ENCODE assay signal across 20 cellular contexts in genomic region chr6:73951186-73951585, GRCh38.
DNase-seq lines count a peak whose midpoint lies in the region; ATAC-seq and TF ChIP-seq lines count a peak whose summit lies in the region.
"Had no signal": no experiment of that assay in that cellular context is flagged by ENCODE, and none has a peak within 500 bp of the region (broad histone marks: within the 10 kb centered on the region; RNA-seq: fewer than 3 reads in every experiment).

No MANE protein-coding gene starts in this region.

- no peaks in the 10 kb centered on the region for H3K4me1 Mint-ChIP-seq in progenitor cell of endocrine pancreas (ENCODE audit: low read depth)
- peaks cover 0 to 4% of the 10 kb centered on the region in 2 donors for H3K4me1 Mint-ChIP-seq in natural killer cell treated with Interleukin-12 subunit alpha and Interleukin-12 subunit beta and Interleukin-15 and Interleukin-18, amount 100 ng/mL, for 72 hours (ENCODE audit: low read depth in 2 of 2)
- H3K4me1 Mint-ChIP-seq: IgD-negative memory B cell had no signal

- no peaks in the 10 kb centered on the region for H3K36me3 ChIP-seq in adipocyte (ENCODE audit: control insufficient read depth, insufficient read depth, low read length, severe bottlenecking)
- H3K36me3 ChIP-seq: BE2C, MG63 had no signal

- no peaks in the 10 kb centered on the region for H3K36me3 Mint-ChIP-seq in progenitor cell of endocrine pancreas (ENCODE audit: insufficient read depth)
- no peaks in the 10 kb centered on the region for H3K36me3 Mint-ChIP-seq in natural killer cell treated with Interleukin-12 subunit alpha and Interleukin-12 subunit beta and Interleukin-15 and Interleukin-18, amount 100 ng/mL, for 72 hours
- H3K36me3 Mint-ChIP-seq: IgD-negative memory B cell had no signal

- DNase-seq in Right ventricle myocardium superior (no peak), right cardiac atrium (no peak), adipocyte (ENCODE audit: low read depth) (peak; percentile 52), fibroblast of pulmonary artery (ENCODE audit: low read depth) (peak; percentile 40), stromal cell of bone marrow (ENCODE audit: low read depth) (peak; percentile 65), GM19240 (ENCODE audit: insufficient read length, low spot score) (no peak), progenitor cell of endocrine pancreas (ENCODE audit: low spot score, unreplicated experiment) (no peak)
- no peak for DNase-seq in natural killer cell treated with Interleukin-12 subunit alpha and Interleukin-12 subunit beta and Interleukin-15 and Interleukin-18, amount 100 ng/mL, for 72 hours (ENCODE audit: low spot score)
- DNase-seq: BE2C, DMS53, GDM1, MG63, NCI-H1417, NCI-H1694 treated with DMSO at 0.1 percent for 48 hours, NCI-H2081 treated with DMSO at 0.1 percent for 48 hours, NCI-H2171 treated with DMSO at 0.1 percent for 48 hours, NCI-H446, NCI-H526, RPMI8226 had no signal

- H3K9me3 Mint-ChIP-seq in progenitor cell of endocrine pancreas (ENCODE audit: low read depth): no peaks in the 10 kb centered on the region
- H3K9me3 Mint-ChIP-seq in natural killer cell treated with Interleukin-12 subunit alpha and Interleukin-12 subunit beta and Interleukin-15 and Interleukin-18, amount 100 ng/mL, for 72 hours: peaks cover 22% of the 10 kb centered on the region

- TF ChIP-seq CTCF in fibroblast of pulmonary artery (IDR thresholded peaks at IDR 0.05; ENCODE audit: low read length, missing control alignments) (no peak), progenitor cell of endocrine pancreas (IDR thresholded peaks at IDR 0.05; ENCODE audit: unreplicated experiment) (no peak)

- H3K27ac Mint-ChIP-seq in progenitor cell of endocrine pancreas: no peak overlapping the region
- no peak overlapping the region for H3K27ac Mint-ChIP-seq in natural killer cell treated with Interleukin-12 subunit alpha and Interleukin-12 subunit beta and Interleukin-15 and Interleukin-18, amount 100 ng/mL, for 72 hours
- H3K27ac Mint-ChIP-seq: IgD-negative memory B cell had no signal

- H3K4me1 ChIP-seq in right cardiac atrium (ENCODE audit: control insufficient read depth, insufficient read depth, low read length) (no peaks in the 10 kb centered on the region), adipocyte (ENCODE audit: control insufficient read depth, insufficient read depth, low read length) (peaks cover 12% of the 10 kb centered on the region)
- H3K4me1 ChIP-seq: BE2C had no signal

- H3K9ac ChIP-seq in adipocyte (ENCODE audit: low read length): no peak overlapping the region

- H3K27me3 ChIP-seq in right cardiac atrium (ENCODE audit: control insufficient read depth, insufficient read depth): no peaks in the 10 kb centered on the region
- H3K27me3 ChIP-seq in adipocyte (replicated peaks; ENCODE audit: control insufficient read depth, insufficient read depth, low read length): no peaks in the 10 kb centered on the region
- H3K27me3 ChIP-seq: BE2C, MG63 had no signal

- intact Hi-C loops in Right ventricle myocardium superior (cut with DNase I) (no loop called here), right cardiac atrium (cut with DNase I) (no loop called here)

- no peak overlapping the region for H3K4me3 Mint-ChIP-seq in progenitor cell of endocrine pancreas (ENCODE audit: low read depth)
- no peak overlapping the region for H3K4me3 Mint-ChIP-seq in natural killer cell treated with Interleukin-12 subunit alpha and Interleukin-12 subunit beta and Interleukin-15 and Interleukin-18, amount 100 ng/mL, for 72 hours
- H3K4me3 Mint-ChIP-seq: IgD-negative memory B cell had no signal

- H3K27me3 Mint-ChIP-seq in progenitor cell of endocrine pancreas: no peaks in the 10 kb centered on the region
- H3K27me3 Mint-ChIP-seq in natural killer cell treated with Interleukin-12 subunit alpha and Interleukin-12 subunit beta and Interleukin-15 and Interleukin-18, amount 100 ng/mL, for 72 hours: peaks cover 0 to 7% of the 10 kb centered on the region in 2 donors
- H3K27me3 Mint-ChIP-seq: IgD-negative memory B cell had no signal

- H3K4me3 ChIP-seq in right cardiac atrium (ENCODE audit: low read length): no peak overlapping the region
- H3K4me3 ChIP-seq in adipocyte (ENCODE audit: low read length): no peak overlapping the region
- no peak overlapping the region for H3K4me3 ChIP-seq in fibroblast of pulmonary artery (replicated peaks; ENCODE audit: low read depth, low read length)
- H3K4me3 ChIP-seq: MG63 had no signal

- peak; percentile 66 for ATAC-seq in Right ventricle myocardium superior (ENCODE audit: poor library complexity)
- no peak for ATAC-seq in right cardiac atrium
- no peak for ATAC-seq in natural killer cell treated with Interleukin-12 subunit alpha and Interleukin-12 subunit beta and Interleukin-15 and Interleukin-18, amount 100 ng/mL, for 72 hours

- H3K9me3 ChIP-seq in right cardiac atrium (ENCODE audit: control insufficient read depth, low read length): no peaks in the 10 kb centered on the region
- peaks cover 4% of the 10 kb centered on the region for H3K9me3 ChIP-seq in adipocyte (ENCODE audit: control insufficient read depth, low read length)
- H3K9me3 ChIP-seq: BE2C, MG63 had no signal

- no peak overlapping the region for H3K27ac ChIP-seq in right cardiac atrium (ENCODE audit: low read length)

Comparison
In these comparisons a context has a peak if more than half of its experiments do, and no peak if none do; other contexts are left out.
1. DNase-seq: peak in adipocyte (single experiment), fibroblast of pulmonary artery (single experiment) and stromal cell of bone marrow (single experiment); none in Right ventricle myocardium superior (single experiment), right cardiac atrium (0 of 3), GM19240 (single experiment), progenitor cell of endocrine pancreas (single experiment) and natural killer cell treated with Interleukin-12 subunit alpha and Interleukin-12 subunit beta and Interleukin-15 and Interleukin-18, amount 100 ng/mL, for 72 hours (single experiment).